In genomic region chr2:37189452-37190153, GRCh38 we compare ENCODE assay signal across 1 cellular context.
TF ChIP-seq lines count a peak whose summit lies in the region.

No MANE protein-coding gene starts in this region.

TF ChIP-seq in HepG2, 621 proteins besides CTCF, POLR2A, EP300 and RAD21 (continued from another document and continues in another):
- no peak for TF ChIP-seq TIGD3 (CRISPR knock-in tag; IDR thresholded peaks at IDR 0.05; ENCODE audit: borderline replicate concordance)
- 0 out of 2 replicates have a peak, but pooled peaks have one; percentile 21 for TF ChIP-seq STAG1 (CRISPR knock-in tag; IDR thresholded peaks at IDR 0.05)
- no peak for TF ChIP-seq MZF1 (CRISPR knock-in tag; IDR thresholded peaks at IDR 0.05; ENCODE audit: borderline replicate concordance)
- no peak for TF ChIP-seq GPN1 (CRISPR knock-in tag; IDR thresholded peaks at IDR 0.05; ENCODE audit: borderline replicate concordance)
- TF ChIP-seq ZNF792 (CRISPR knock-in tag; IDR thresholded peaks at IDR 0.05) = peak; percentile 52; the same call in 1 of the 2 replicates
- TF ChIP-seq ZNF691 (CRISPR knock-in tag; IDR thresholded peaks at IDR 0.05; ENCODE audit: borderline replicate concordance, low read depth) = 0 out of 2 replicates have a peak, but pooled peaks have one; percentile 17
- TF ChIP-seq YEATS2 (CRISPR knock-in tag; IDR thresholded peaks at IDR 0.05; ENCODE audit: borderline replicate concordance) = peak; percentile 61; the same call in 1 of the 2 replicates
- TF ChIP-seq NR2F1 (CRISPR knock-in tag; IDR thresholded peaks at IDR 0.05) = no peak
- TF ChIP-seq KIAA2018 (CRISPR knock-in tag; IDR thresholded peaks at IDR 0.05; ENCODE audit: borderline replicate concordance) = no peak
- peak; percentile 46; the same call in 1 of the 2 replicates for TF ChIP-seq TBX2 (CRISPR knock-in tag; IDR thresholded peaks at IDR 0.05; ENCODE audit: borderline replicate concordance)
- TF ChIP-seq SKIL (CRISPR knock-in tag; IDR thresholded peaks at IDR 0.05; ENCODE audit: borderline replicate concordance) = no peak
- peak; percentile 73 for TF ChIP-seq RARA (CRISPR knock-in tag; IDR thresholded peaks at IDR 0.05)
- TF ChIP-seq ZNF317 (CRISPR knock-in tag; IDR thresholded peaks at IDR 0.05) = peak; percentile 28; the same call in 1 of the 2 replicates
- 0 out of 2 replicates have a peak, but pooled peaks have one; percentile 49 for TF ChIP-seq IKZF5 (CRISPR knock-in tag; IDR thresholded peaks at IDR 0.05)
- TF ChIP-seq SMC3 (IDR thresholded peaks at IDR 0.05; ENCODE audit: low read length) = peak; percentile 27
- TF ChIP-seq BCL6 (CRISPR knock-in tag; IDR thresholded peaks at IDR 0.05) = peak; percentile 41; the same call in 1 of the 2 replicates
- TF ChIP-seq SAP130 (CRISPR knock-in tag; IDR thresholded peaks at IDR 0.05; ENCODE audit: low read depth) = peak; percentile 70
- TF ChIP-seq ZNF20 (CRISPR knock-in tag; IDR thresholded peaks at IDR 0.05) = no peak
- peak; percentile 62; the same call in 1 of the 2 replicates for TF ChIP-seq THAP11 (CRISPR knock-in tag; IDR thresholded peaks at IDR 0.05)
- peak; percentile 99 for TF ChIP-seq FOSL2 (CRISPR knock-in tag; IDR thresholded peaks at IDR 0.05)
- TF ChIP-seq ZBTB21 (CRISPR knock-in tag; IDR thresholded peaks at IDR 0.05) = peak; percentile 12; the same call in 1 of the 2 replicates
- TF ChIP-seq CHD4 (IDR thresholded peaks at IDR 0.05; ENCODE audit: borderline replicate concordance, low read length) = no peak
- peak; percentile 69; the same call in 1 of the 2 replicates for TF ChIP-seq PRDM10 (CRISPR knock-in tag; IDR thresholded peaks at IDR 0.05; ENCODE audit: low read depth)
- peak; percentile 52; the same call in 1 of the 2 replicates for TF ChIP-seq PPARG (CRISPR knock-in tag; conservative IDR thresholded peaks at IDR 0.05)
- TF ChIP-seq HOXA3 (CRISPR knock-in tag; IDR thresholded peaks at IDR 0.05) = peak; percentile 28; the same call in 1 of the 2 replicates
- TF ChIP-seq NCOA2 (CRISPR knock-in tag; IDR thresholded peaks at IDR 0.05) = peak; percentile 32; the same call in 1 of the 2 replicates
- peak; percentile 40; the same call in 1 of the 2 replicates for TF ChIP-seq PAXIP1 (CRISPR knock-in tag; conservative IDR thresholded peaks at IDR 0.05)
- TF ChIP-seq ZNF264 (CRISPR knock-in tag; IDR thresholded peaks at IDR 0.05) = no peak
- 0 out of 2 replicates have a peak, but pooled peaks have one; percentile 35 for TF ChIP-seq MEF2D (CRISPR knock-in tag; IDR thresholded peaks at IDR 0.05)
- no peak for TF ChIP-seq MIER2 (CRISPR knock-in tag; IDR thresholded peaks at IDR 0.05)
- peak; percentile 67; the same call in 1 of the 2 replicates for TF ChIP-seq MIXL1 (CRISPR knock-in tag; IDR thresholded peaks at IDR 0.05)
- no peak for TF ChIP-seq ZSCAN22 (CRISPR knock-in tag; IDR thresholded peaks at IDR 0.05)
- no peak for TF ChIP-seq TRIM24 (CRISPR knock-in tag; IDR thresholded peaks at IDR 0.05)
- no peak for TF ChIP-seq ARNT2 (CRISPR knock-in tag; IDR thresholded peaks at IDR 0.05; ENCODE audit: low read depth)
- TF ChIP-seq ZNF143 (CRISPR knock-in tag; IDR thresholded peaks at IDR 0.05) = no peak
- TF ChIP-seq ZNF614 (CRISPR knock-in tag; IDR thresholded peaks at IDR 0.05; ENCODE audit: borderline replicate concordance) = 0 out of 2 replicates have a peak, but pooled peaks have one; percentile 44
